In genomic region chr14:68979021-68979721, GRCh38 we compare ENCODE assay signal across 8 cellular contexts. TPM values are rescaled to one million over a fixed set of nuclear protein-coding genes. Genes with fewer than 3 reads are reported as not detected.
DNase-seq lines count a peak whose midpoint lies in the region; ATAC-seq and TF ChIP-seq lines count a peak whose summit lies in the region.

ACTN1 (minus strand) TSS chr14:68979302; CDS start chr14:68979056, 246 bp downstream.

- DNase-seq in LHCN-M2 (ENCODE audit: low read depth) (peak; percentile 94), RWPE1 (ENCODE audit: low spot score) (peak; percentile 97), fibroblast of gingiva (ENCODE audit: low read depth) (peak; percentile 99)
- peak; percentile 40 for DNase-seq in activated T-helper 9 cell treated with anti-CD3 and anti-CD28 coated beads, Interleukin-2, amount 50 U/mL, for 16 hours (ENCODE audit: low read depth)
- DNase-seq in stimulated activated naive B cell treated with anti-CD40 and anti-IgM and Interleukin-4, amounts not matched to agents 10 μg/mL and 1 μg/mL and 100 μg/mL, for 72 hours = peak; percentile 28

- H3K27ac ChIP-seq in RWPE1 (peak within 1 kb of the TSS; percentile 99), muscle layer of duodenum (ENCODE audit: low read length) (peak within 1 kb of the TSS; percentile 97)

- peak within 1 kb of the TSS; percentile 90 for H3K4me3 ChIP-seq in GM08714 (ENCODE audit: low read length)
- H3K4me3 ChIP-seq in muscle layer of duodenum (ENCODE audit: low read depth in 1 of 2, low read length in 2 of 2) = peak within 1 kb of the TSS; percentile 70 to 74

- H3K36me3 ChIP-seq in muscle layer of duodenum (ENCODE audit: control insufficient read depth in 1 of 2, insufficient read depth in 2 of 2, low read length in 2 of 2) = peaks cover 3 to 13% of the 10 kb centered on the region in 2 donors

- POLR2A ChIA-PET in RWPE1 (lab: Yijun Ruan, JAX; ENCODE audit: low non-redundant PET) = interaction anchor here (0.5 to 0.8 kb wide), 2 partner anchors 31 to 38 kb away, joined by 3 to 4 read pairs; no protein-coding TSS in a partner anchor

- CTCF ChIA-PET in RWPE1 (lab: Yijun Ruan, JAX) = interaction anchor here (0.7 kb wide), 1 partner anchor 69 kb away, joined by 4 read pairs; no protein-coding TSS in a partner anchor

- peak; percentile 63 to 64 for ATAC-seq in stimulated activated naive B cell treated with anti-CD40 and anti-IgM and Interleukin-4, amounts not matched to agents 10 μg/mL and 1 μg/mL and 100 μg/mL, for 72 hours (replicated peaks)
- ATAC-seq in HG02938 (IDR thresholded peaks at IDR 0.05; ENCODE audit: unreplicated experiment) = no peak

- H3K4me1 Mint-ChIP-seq in stimulated activated naive B cell treated with anti-CD40 and anti-IgM and Interleukin-4, amounts not matched to agents 10 μg/mL and 1 μg/mL and 100 μg/mL, for 72 hours = peaks cover 11 to 22% of the 10 kb centered on the region in 2 donors

- peaks cover 0 to 2% of the 10 kb centered on the region in 2 donors for H3K9me3 Mint-ChIP-seq in stimulated activated naive B cell treated with anti-CD40 and anti-IgM and Interleukin-4, amounts not matched to agents 10 μg/mL and 1 μg/mL and 100 μg/mL, for 72 hours

- peaks cover 27 to 49% of the 10 kb centered on the region in 2 donors for H3K27me3 Mint-ChIP-seq in stimulated activated naive B cell treated with anti-CD40 and anti-IgM and Interleukin-4, amounts not matched to agents 10 μg/mL and 1 μg/mL and 100 μg/mL, for 72 hours

- H3K27me3 ChIP-seq in muscle layer of duodenum (ENCODE audit: low read depth, low read length) = no peaks in the 10 kb centered on the region

- no peaks in the 10 kb centered on the region for H3K9me3 ChIP-seq in muscle layer of duodenum (ENCODE audit: control insufficient read depth in 1 of 2, low read length in 2 of 2)

- H3K4me1 ChIP-seq in muscle layer of duodenum (ENCODE audit: control insufficient read depth in 1 of 2, insufficient read depth in 2 of 2, low read length in 2 of 2) = peaks cover 18 to 37% of the 10 kb centered on the region in 2 donors

- H3K36me3 Mint-ChIP-seq in stimulated activated naive B cell treated with anti-CD40 and anti-IgM and Interleukin-4, amounts not matched to agents 10 μg/mL and 1 μg/mL and 100 μg/mL, for 72 hours = peaks cover 3% of the 10 kb centered on the region in 2 donors

- peak within 1 kb of the TSS; percentile 11 for H3K27ac Mint-ChIP-seq in stimulated activated naive B cell treated with anti-CD40 and anti-IgM and Interleukin-4, amounts not matched to agents 10 μg/mL and 1 μg/mL and 100 μg/mL, for 72 hours

- peak within 1 kb of the TSS; percentile 82 to 85 for H3K4me3 Mint-ChIP-seq in stimulated activated naive B cell treated with anti-CD40 and anti-IgM and Interleukin-4, amounts not matched to agents 10 μg/mL and 1 μg/mL and 100 μg/mL, for 72 hours

- no peak for TF ChIP-seq CTCF in RWPE1 (conservative IDR thresholded peaks at IDR 0.05; ENCODE audit: low read depth)

RNA-seq across cellular contexts. Expression of gene ACTN1, which starts in this region (rescaled TPM):
- total RNA-seq in LHCN-M2 (2014; rRNA removed) = 292 and 318 TPM in 2 replicates
- polyA plus RNA-seq in LHCN-M2 (2012) = 584 TPM

Comparison
In these comparisons a context has a peak if more than half of its experiments do, and no peak if none do; other contexts are left out.
1. DNase-seq: peak in every context shown above with its lines; median percentile 99 in fibroblast of gingiva; 97 in RWPE1; 94 in LHCN-M2; 40 in activated T-helper 9 cell treated with anti-CD3 and anti-CD28 coated beads, Interleukin-2, amount 50 U/mL, for 16 hours; 28 in stimulated activated naive B cell treated with anti-CD40 and anti-IgM and Interleukin-4, amounts not matched to agents 10 μg/mL and 1 μg/mL and 100 μg/mL, for 72 hours.